Comparison of ENCODE assay signal across 8 cellular contexts in the genomic region with DNA sequence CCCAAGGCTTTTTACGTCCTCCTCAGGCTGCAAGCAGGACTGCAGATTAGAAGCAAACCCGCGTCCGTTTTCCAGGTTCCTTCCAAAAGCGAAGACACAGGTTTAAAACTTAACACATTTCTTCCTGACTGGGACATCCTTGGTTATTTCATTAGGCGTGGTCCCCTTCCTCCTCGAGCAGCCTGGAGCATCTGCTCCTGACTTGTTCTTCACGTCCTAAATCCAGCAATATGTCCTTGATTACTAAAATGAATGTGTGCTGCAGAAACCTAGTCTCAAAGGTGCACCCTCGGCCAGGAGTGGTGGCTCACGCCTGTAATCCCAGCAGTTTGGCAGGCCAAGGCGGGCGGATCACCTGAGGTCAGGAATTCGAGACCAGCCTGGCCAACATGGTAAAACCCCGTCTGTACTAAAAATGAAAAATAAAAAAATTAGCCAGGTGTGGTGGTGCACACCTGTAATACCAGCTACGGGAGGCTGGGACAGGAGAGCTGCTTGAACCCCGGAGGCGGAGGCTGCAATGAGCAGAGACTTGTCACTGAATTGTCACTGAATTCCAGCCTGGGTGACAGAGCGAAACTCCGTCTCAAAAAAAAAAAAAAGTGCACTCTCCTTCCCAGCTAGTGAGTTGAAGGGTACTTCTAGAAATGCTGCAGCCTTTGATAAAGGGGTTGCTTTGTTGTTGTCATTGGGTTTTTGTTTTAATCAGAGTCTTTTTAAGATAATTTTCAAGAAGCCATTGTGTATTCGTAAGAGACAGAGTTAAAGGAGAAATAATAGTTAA. TPM values are rescaled to one million over a fixed set of nuclear protein-coding genes. Genes with fewer than 3 reads are reported as not detected.
DNase-seq lines count a peak whose midpoint lies in the region; ATAC-seq and TF ChIP-seq lines count a peak whose summit lies in the region.

No MANE protein-coding gene starts in this region.

- intact Hi-C loops in activated naive CD4-positive, alpha-beta T cell treated with anti-CD3 and anti-CD28 coated beads for 36 hours (cut with micrococcal nuclease): loop anchor here (1.0 to 5.0 kb wide), 10 partner anchors 12 to 497 kb away; partner anchors contain the start of genes KBTBD8 and SLC25A26
- intact Hi-C loops in body of pancreas (cut with DNase I) (no loop called here), lower lobe of right lung (cut with DNase I) (no loop called here)

- no peaks in the 10 kb centered on the region for H3K9me3 Mint-ChIP-seq in activated naive CD4-positive, alpha-beta T cell treated with anti-CD3 and anti-CD28 coated beads for 36 hours
- no peaks in the 10 kb centered on the region for H3K9me3 Mint-ChIP-seq in type B pancreatic cell

- no peak for ATAC-seq in body of pancreas
- ATAC-seq in lower lobe of right lung: no peak
- ATAC-seq in HG02623 (IDR thresholded peaks at IDR 0.05; ENCODE audit: unreplicated experiment): no peak

- no peaks in the 10 kb centered on the region for H3K9me3 ChIP-seq in body of pancreas
- H3K9me3 ChIP-seq in lower lobe of right lung: no peaks in the 10 kb centered on the region

- no peak for TF ChIP-seq POLR2A in body of pancreas (IDR thresholded peaks at IDR 0.05)

- DNase-seq in activated naive CD4-positive, alpha-beta T cell treated with anti-CD3 and anti-CD28 coated beads for 36 hours: no peak
- DNase-seq in activated naive CD4-positive, alpha-beta T cell (lab: John Stamatoyannopoulos, UW): no peak
- peak in 3 of 4 donors; percentile 44 to 49 (median 46) for DNase-seq in body of pancreas
- no peak for DNase-seq in lower lobe of right lung
- DNase-seq in type B pancreatic cell (ENCODE audit: extremely low spot score, unreplicated experiment): no peak
- no peak for DNase-seq in GF-D8 (lab: John Stamatoyannopoulos, UW)
- DNase-seq in NCI-H774 (lab: John Stamatoyannopoulos, UW): no peak

- H3K4me1 Mint-ChIP-seq in activated naive CD4-positive, alpha-beta T cell treated with anti-CD3 and anti-CD28 coated beads for 36 hours (ENCODE audit: low read depth): peaks cover 41% of the 10 kb centered on the region
- peaks cover 49% of the 10 kb centered on the region for H3K4me1 Mint-ChIP-seq in type B pancreatic cell (ENCODE audit: unreplicated experiment)

- H3K27ac ChIP-seq in body of pancreas: peak overlapping the region; percentile 80 to 94 (median 82)
- no peak overlapping the region for H3K27ac ChIP-seq in lower lobe of right lung

- peak overlapping the region; percentile 0 for H3K27ac Mint-ChIP-seq in activated naive CD4-positive, alpha-beta T cell treated with anti-CD3 and anti-CD28 coated beads for 36 hours
- peak overlapping the region; percentile 29 for H3K27ac Mint-ChIP-seq in type B pancreatic cell

- no peaks in the 10 kb centered on the region for H3K36me3 Mint-ChIP-seq in activated naive CD4-positive, alpha-beta T cell treated with anti-CD3 and anti-CD28 coated beads for 36 hours (ENCODE audit: low read depth)
- H3K36me3 Mint-ChIP-seq in type B pancreatic cell: no peaks in the 10 kb centered on the region

- TF ChIP-seq CTCF in body of pancreas (IDR thresholded peaks at IDR 0.05): no peak
- no peak for TF ChIP-seq CTCF in lower lobe of right lung (IDR thresholded peaks at IDR 0.05)
- no peak for TF ChIP-seq CTCF in type B pancreatic cell (conservative IDR thresholded peaks at IDR 0.05)

- H3K4me1 ChIP-seq in body of pancreas: peaks cover 77% of the 10 kb centered on the region
- peaks cover 34% of the 10 kb centered on the region for H3K4me1 ChIP-seq in lower lobe of right lung

- CTCF ChIA-PET in activated naive CD4-positive, alpha-beta T cell treated with anti-CD3 and anti-CD28 coated beads for 36 hours (lab: Charles Lee): interaction anchor here (1.0 to 1.3 kb wide), 2 partner anchors 94 to 137 kb away, joined by 8 to 9 read pairs; no protein-coding TSS in a partner anchor

- 18% methylated on average over 20 of the region's 20 CpGs for WGBS in body of pancreas, 2 donors

- H3K27me3 ChIP-seq in body of pancreas (no peaks in the 10 kb centered on the region), lower lobe of right lung (ENCODE audit: low read depth) (no peaks in the 10 kb centered on the region)

- H3K27me3 Mint-ChIP-seq in activated naive CD4-positive, alpha-beta T cell treated with anti-CD3 and anti-CD28 coated beads for 36 hours (ENCODE audit: low read depth): peaks cover 3% of the 10 kb centered on the region
- peaks cover 50% of the 10 kb centered on the region for H3K27me3 Mint-ChIP-seq in type B pancreatic cell

- peak overlapping the region in 1 of 2 donors; percentile 9 for H3K4me3 ChIP-seq in body of pancreas
- peak overlapping the region; percentile 88 for H3K4me3 ChIP-seq in lower lobe of right lung

- peak overlapping the region; percentile 72 for H3K4me3 Mint-ChIP-seq in activated naive CD4-positive, alpha-beta T cell treated with anti-CD3 and anti-CD28 coated beads for 36 hours
- H3K4me3 Mint-ChIP-seq in type B pancreatic cell: peak overlapping the region; percentile 86

- H3K36me3 ChIP-seq in body of pancreas (replicated peaks in 1 of 2; ENCODE audit: insufficient read depth in 1 of 2, low read depth in 2 of 2) (no peaks in the 10 kb centered on the region), lower lobe of right lung (no peaks in the 10 kb centered on the region)

RNA-seq across cellular contexts. Expression of gene LRIG1, which starts 0.9 kb away (rescaled TPM):
- total RNA-seq in activated naive CD4-positive, alpha-beta T cell treated with anti-CD3 and anti-CD28 coated beads for 36 hours: 10 to 100 TPM; 18.3 to 19.0 TPM
- total RNA-seq in body of pancreas (100 to 1,000 TPM; 111 to 114 TPM), lower lobe of right lung (54.2 TPM), type B pancreatic cell (ENCODE audit: low replicate concordance) (10.9 and 28.9 TPM in 2 replicates)

Comparison
In these comparisons a context has a peak if more than half of its experiments do, and no peak if none do; other contexts are left out.
1. DNase-seq: peak in body of pancreas (3 of 4); none in activated naive CD4-positive, alpha-beta T cell treated with anti-CD3 and anti-CD28 coated beads for 36 hours (single experiment), activated naive CD4-positive, alpha-beta T cell (0 of 4), lower lobe of right lung (single experiment), type B pancreatic cell (single experiment), GF-D8 (single experiment) and NCI-H774 (single experiment).